13 cellular contexts compared by ENCODE assay signal in the genomic region with DNA sequence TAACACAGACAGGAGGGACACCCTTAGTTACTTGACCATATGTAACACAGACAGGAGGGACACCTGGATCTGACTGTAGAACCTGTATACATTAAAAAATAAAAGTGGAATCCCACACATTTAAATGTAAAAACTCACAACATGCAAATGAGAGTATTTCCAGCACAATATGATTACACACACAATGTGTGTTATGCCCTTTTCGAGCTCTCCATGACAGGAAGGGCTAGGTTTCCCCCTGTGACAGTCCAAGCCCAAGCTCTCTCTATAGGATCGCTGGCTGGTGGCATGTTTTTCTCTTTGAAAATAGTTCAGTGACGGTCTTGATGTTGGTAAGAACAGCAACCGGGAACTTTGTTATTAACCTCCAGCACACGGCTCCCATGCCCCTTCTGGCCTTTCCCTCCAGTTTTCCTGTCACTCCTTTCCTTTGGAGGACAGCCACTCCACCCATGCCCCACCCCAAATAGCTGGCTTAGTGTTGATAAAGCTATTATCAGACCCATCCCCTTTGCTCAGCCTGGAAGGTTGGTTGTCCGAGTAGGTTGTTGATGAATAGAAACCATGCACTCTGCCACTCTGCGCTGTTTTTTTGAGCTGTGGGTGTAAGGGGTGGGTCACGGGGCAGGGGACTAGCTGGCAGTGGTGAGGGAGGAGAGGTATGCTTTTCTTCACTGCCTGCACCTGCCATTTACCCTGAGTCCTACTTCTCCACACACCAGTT. TPM values are rescaled to one million over a fixed set of nuclear protein-coding genes. Genes with fewer than 3 reads are reported as not detected.
DNase-seq lines count a peak whose midpoint lies in the region; ATAC-seq and TF ChIP-seq lines count a peak whose summit lies in the region.
"Had no signal": no experiment of that assay in that cellular context is flagged by ENCODE, and none has a peak within 500 bp of the region (broad histone marks: within the 10 kb centered on the region; RNA-seq: fewer than 3 reads in every experiment).

No MANE protein-coding gene starts in this region.

- H3K4me1 ChIP-seq in Peyer's patch (peaks cover 0 to 10% (median 3%) of the 10 kb centered on the region in 4 donors), heart right ventricle (peaks cover 5 to 87% (median 72%) of the 10 kb centered on the region in 9 donors), testis (peaks cover 6% of the 10 kb centered on the region)

- 26 to 36% methylated on average over 8 of the region's 8 CpGs for WGBS in heart right ventricle, 2 donors
- WGBS in testis, 2 donors: 81 to 90% methylated on average over 8 of the region's 8 CpGs

- ATAC-seq in GM18867 (IDR thresholded peaks at IDR 0.05; ENCODE audit: unreplicated experiment) (peak; percentile 15), heart right ventricle (peak in 6 of 8 donors; percentile 6 to 36 (median 14))
- ATAC-seq: activated CD8-positive, alpha-beta T cell treated with anti-CD3 and anti-CD28 coated beads for 36 hours; esophagus mucosa had no signal

- no peak for TF ChIP-seq CTCF in Peyer's patch (IDR thresholded peaks at IDR 0.05)
- no peak for TF ChIP-seq CTCF in heart right ventricle (IDR thresholded peaks at IDR 0.05)
- no peak for TF ChIP-seq CTCF in testis (IDR thresholded peaks at IDR 0.05)

- intact Hi-C loops in heart right ventricle (cut with DNase I): loop anchor here (5.0 to 10.0 kb wide), 6 partner anchors 56 to 106 kb away; no protein-coding TSS in a partner anchor
- intact Hi-C loops in testis (cut with DNase I; ENCODE audit: low total_unique reads): no loop called here

- TF ChIP-seq POLR2A in Peyer's patch (IDR thresholded peaks at IDR 0.05) (no peak), testis (IDR thresholded peaks at IDR 0.05) (no peak)

- H3K27ac ChIP-seq in Peyer's patch (peak overlapping the region in 3 of 4 donors; percentile 81 to 87 (median 84)), heart right ventricle (peak overlapping the region; percentile 5 to 94 (median 88)), testis (no peak overlapping the region)
- H3K27ac ChIP-seq: GM23248 had no signal

- DNase-seq in Peyer's patch (peak in 2 of 3 donors; percentile 51 to 65), heart right ventricle (peak; percentile 18 to 23), testis (peak; percentile 15), glomerular visceral epithelial cell (ENCODE audit: extremely low spot score) (no peak), NCI-H2227 treated with DMSO at 0.1 percent for 48 hours (lab: John Stamatoyannopoulos, UW) (no peak)
- no peak for DNase-seq in stimulated activated CD4-positive, alpha-beta T cell treated with anti-CD3 and anti-CD28 coated beads, Interleukin-2, amount 100 ng/mL, for 48 hours
- DNase-seq: activated CD8-positive, alpha-beta T cell treated with anti-CD3 and anti-CD28 coated beads for 36 hours; activated gamma-delta T cell; GM23248; NCI-H226; T1000 had no signal

- no peak overlapping the region for H3K4me3 ChIP-seq in Peyer's patch
- peak overlapping the region in 1 of 10 donors; percentile 1 for H3K4me3 ChIP-seq in heart right ventricle
- H3K4me3 ChIP-seq in testis: no peak overlapping the region
- H3K4me3 ChIP-seq: GM23248 had no signal

- H3K36me3 ChIP-seq in Peyer's patch (no peaks in the 10 kb centered on the region), heart right ventricle (peaks cover 0 to 8% (median 0%) of the 10 kb centered on the region in 9 donors), testis (ENCODE audit: low read depth, missing control alignments) (no peaks in the 10 kb centered on the region)

- no peaks in the 10 kb centered on the region for H3K27me3 ChIP-seq in Peyer's patch
- H3K27me3 ChIP-seq in heart right ventricle: no peaks in the 10 kb centered on the region
- no peaks in the 10 kb centered on the region for H3K27me3 ChIP-seq in testis

- H3K9me3 ChIP-seq in Peyer's patch (no peaks in the 10 kb centered on the region), heart right ventricle (no peaks in the 10 kb centered on the region), testis (no peaks in the 10 kb centered on the region)

RNA-seq across cellular contexts. Expression of a gene that starts 2.7 kb away (rescaled TPM):
- total RNA-seq in Peyer's patch (10 to 100 TPM in 3 of 4 donors, 1 to 10 TPM in 1; 1.9 to 66.8 (median 12.3) TPM), heart right ventricle (10 to 100 TPM; 46.9 to 77.4 (median 66.4) TPM), testis (10 to 100 TPM in 1 of 2 donors, 1 to 10 TPM in 1; 8.2 to 26.3 TPM)
- polyA plus RNA-seq in heart right ventricle (10 to 100 TPM; 14.9 to 22.4 TPM), testis (ENCODE audit: insufficient read depth, low read depth, low replicate concordance) (2.8 TPM)

Comparison
In these comparisons a context has a peak if more than half of its experiments do, and no peak if none do; other contexts are left out.
1. DNase-seq: peak in Peyer's patch (2 of 3), heart right ventricle (2 of 2) and testis (single experiment); none in glomerular visceral epithelial cell (single experiment), stimulated activated CD4-positive, alpha-beta T cell treated with anti-CD3 and anti-CD28 coated beads, Interleukin-2, amount 100 ng/mL, for 48 hours (0 of 2) and NCI-H2227 treated with DMSO at 0.1 percent for 48 hours (single experiment).
2. H3K27ac ChIP-seq: peak in Peyer's patch (3 of 4) and heart right ventricle (10 of 10); none in testis (0 of 2).